In genomic region chr1:2528966-2529750, GRCh38 we compare ENCODE assay signal across 8 cellular contexts. TPM values are rescaled to one million over a fixed set of nuclear protein-coding genes. Genes with fewer than 3 reads are reported as not detected.
DNase-seq lines count a peak whose midpoint lies in the region; ATAC-seq, FAIRE-seq and TF ChIP-seq lines count a peak whose summit lies in the region.

No MANE protein-coding gene starts in this region.

- H3K4me1 Mint-ChIP-seq in T-helper 2 cell treated with Interferon-gamma antibody and Interleukin-4, amounts not matched to agents 5 μg/mL and 100 μg/mL, for 36 hours (ENCODE audit: low read depth), result peaks cover 14% of the 10 kb centered on the region
- H3K4me1 Mint-ChIP-seq in osteocyte (ENCODE audit: unreplicated experiment), result peaks cover 53% of the 10 kb centered on the region

- H3K4me3 ChIP-seq in ectodermal cell (ENCODE audit: insufficient read depth, low read depth, low read length), result peak overlapping the region; percentile 52

- no peaks in the 10 kb centered on the region for H3K9me3 ChIP-seq in ectodermal cell (ENCODE audit: control insufficient read depth, low read length)

- DNase-seq in GF-D8 (lab: John Stamatoyannopoulos, UW), result peak; percentile 18
- DNase-seq in T-helper 2 cell treated with Interferon-gamma antibody and Interleukin-4, amounts not matched to agents 5 μg/mL and 100 μg/mL, for 36 hours (ENCODE audit: low spot score), result no peak
- no peak for DNase-seq in osteocyte (ENCODE audit: extremely low spot score, unreplicated experiment)
- DNase-seq in HTR-8/SVneo (ENCODE audit: insufficient read length, low spot score), result no peak
- no peak for DNase-seq in pons (ENCODE audit: low spot score)
- DNase-seq in NCI-H524 treated with DMSO at 0.1 percent for 48 hours (lab: John Stamatoyannopoulos, UW), result no peak

- no peak for TF ChIP-seq CTCF in osteocyte (IDR thresholded peaks at IDR 0.05)

- no peak for ATAC-seq in GM19328 (IDR thresholded peaks at IDR 0.05; ENCODE audit: unreplicated experiment)

- H3K27ac Mint-ChIP-seq in T-helper 2 cell treated with Interferon-gamma antibody and Interleukin-4, amounts not matched to agents 5 μg/mL and 100 μg/mL, for 36 hours, result no peak overlapping the region
- H3K27ac Mint-ChIP-seq in osteocyte (ENCODE audit: unreplicated experiment), result no peak overlapping the region

- peaks cover 9% of the 10 kb centered on the region for H3K36me3 Mint-ChIP-seq in T-helper 2 cell treated with Interferon-gamma antibody and Interleukin-4, amounts not matched to agents 5 μg/mL and 100 μg/mL, for 36 hours (ENCODE audit: low read depth)
- no peaks in the 10 kb centered on the region for H3K36me3 Mint-ChIP-seq in osteocyte (ENCODE audit: unreplicated experiment)

- no peaks in the 10 kb centered on the region for H3K36me3 ChIP-seq in ectodermal cell (ENCODE audit: control insufficient read depth, insufficient read depth, low read length)

- H3K4me1 ChIP-seq in ectodermal cell (ENCODE audit: control insufficient read depth, insufficient read depth, low read length), result peaks cover 57% of the 10 kb centered on the region

- peak overlapping the region; percentile 54 for H3K4me3 Mint-ChIP-seq in T-helper 2 cell treated with Interferon-gamma antibody and Interleukin-4, amounts not matched to agents 5 μg/mL and 100 μg/mL, for 36 hours
- H3K4me3 Mint-ChIP-seq in osteocyte (ENCODE audit: unreplicated experiment), result peak overlapping the region; percentile 40

- 1 to 2% methylated on average over 77 of the region's 77 CpGs for WGBS in ectodermal cell, 2 experiments

- peaks cover 28% of the 10 kb centered on the region for H3K27me3 Mint-ChIP-seq in T-helper 2 cell treated with Interferon-gamma antibody and Interleukin-4, amounts not matched to agents 5 μg/mL and 100 μg/mL, for 36 hours (ENCODE audit: low read depth)
- H3K27me3 Mint-ChIP-seq in osteocyte (ENCODE audit: unreplicated experiment), result no peaks in the 10 kb centered on the region

- FAIRE-seq in HTR-8/SVneo (lab: Jason Lieb, UNC), result no peak

- no peak overlapping the region for H3K27ac ChIP-seq in ectodermal cell (ENCODE audit: insufficient read depth, low read depth, low read length, poor library complexity, severe bottlenecking)

- no peaks in the 10 kb centered on the region for H3K9me3 Mint-ChIP-seq in T-helper 2 cell treated with Interferon-gamma antibody and Interleukin-4, amounts not matched to agents 5 μg/mL and 100 μg/mL, for 36 hours
- no peaks in the 10 kb centered on the region for H3K9me3 Mint-ChIP-seq in osteocyte (ENCODE audit: unreplicated experiment)

- peaks cover 76% of the 10 kb centered on the region for H3K27me3 ChIP-seq in ectodermal cell (ENCODE audit: control insufficient read depth, insufficient read depth, low read length, poor library complexity, severe bottlenecking)

RNA-seq across cellular contexts. Expression of gene HES5, which starts 0.9 kb away (rescaled TPM):
- 22.0 TPM for polyA plus RNA-seq in ectodermal cell (2013, experiment 1 of 4)
- 34.7 TPM for polyA plus RNA-seq in ectodermal cell (2013, experiment 2 of 4)
- polyA plus RNA-seq in ectodermal cell (2013, experiment 3 of 4), result 42.2 TPM
- 53.9 TPM for polyA plus RNA-seq in ectodermal cell (2013, experiment 4 of 4)
- 0.29 TPM in 1 of 2 replicates, not detected in the other for total RNA-seq in osteocyte

RNA-seq across cellular contexts. Expression of gene PANK4, which starts 2.8 kb away (rescaled TPM):
- 49.5 TPM for polyA plus RNA-seq in ectodermal cell (2013, experiment 1 of 4)
- 37.4 TPM for polyA plus RNA-seq in ectodermal cell (2013, experiment 2 of 4)
- 34.6 TPM for polyA plus RNA-seq in ectodermal cell (2013, experiment 3 of 4)
- polyA plus RNA-seq in ectodermal cell (2013, experiment 4 of 4), result 35.3 TPM
- total RNA-seq in osteocyte, result 34.1 and 34.4 TPM in 2 replicates

RNA-seq across cellular contexts. Expression of gene TNFRSF14, which starts 27.0 kb away (rescaled TPM):
- polyA plus RNA-seq in ectodermal cell (2013, experiment 1 of 4), result 0.85 TPM
- 1.2 TPM for polyA plus RNA-seq in ectodermal cell (2013, experiment 2 of 4)
- 0.69 TPM for polyA plus RNA-seq in ectodermal cell (2013, experiment 3 of 4)
- polyA plus RNA-seq in ectodermal cell (2013, experiment 4 of 4), result 0.65 TPM
- 6.5 TPM in 2 replicates for total RNA-seq in osteocyte

RNA-seq across cellular contexts. Expression of gene PLCH2, which starts 53.1 kb away (rescaled TPM):
- polyA plus RNA-seq in ectodermal cell (2013, experiment 1 of 4), result 1.4 TPM
- polyA plus RNA-seq in ectodermal cell (2013, experiment 2 of 4), result 2.7 TPM
- 1.8 TPM for polyA plus RNA-seq in ectodermal cell (2013, experiment 3 of 4)
- polyA plus RNA-seq in ectodermal cell (2013, experiment 4 of 4), result 2.2 TPM
- 11.7 and 12.6 TPM in 2 replicates for total RNA-seq in osteocyte

RNA-seq across cellular contexts. Expression of gene PRXL2B, which starts 57.4 kb away (rescaled TPM):
- polyA plus RNA-seq in ectodermal cell (2013, experiment 1 of 4), result 45.0 TPM
- 46.1 TPM for polyA plus RNA-seq in ectodermal cell (2013, experiment 2 of 4)
- 31.7 TPM for polyA plus RNA-seq in ectodermal cell (2013, experiment 3 of 4)
- 36.7 TPM for polyA plus RNA-seq in ectodermal cell (2013, experiment 4 of 4)
- 24.0 and 24.8 TPM in 2 replicates for total RNA-seq in osteocyte
